Comparison of ENCODE assay signal across 17 cellular contexts in the genomic region with DNA sequence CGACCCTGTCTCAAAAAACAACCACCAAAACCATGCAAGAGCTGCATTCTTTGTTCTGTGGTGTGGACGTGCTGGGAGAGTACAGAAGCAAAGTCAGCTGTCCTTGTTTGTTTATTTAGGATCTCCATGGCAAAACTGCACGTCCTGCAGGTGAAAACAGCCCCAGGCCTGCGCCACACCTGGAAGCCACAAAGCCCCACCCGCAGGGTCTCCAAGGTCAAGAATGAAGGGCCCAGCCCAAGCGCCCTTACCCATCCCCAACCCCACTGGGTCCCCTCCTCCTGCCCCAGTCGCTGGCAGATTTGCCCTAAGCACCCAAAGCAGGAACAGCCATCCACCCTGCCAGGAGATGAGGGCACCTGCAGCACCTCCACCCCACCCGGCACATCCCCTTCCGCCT. TPM values are rescaled to one million over a fixed set of nuclear protein-coding genes. Genes with fewer than 3 reads are reported as not detected.
"Had no signal": no experiment of that assay in that cellular context is flagged by ENCODE, and none has a peak within 500 bp of the region (broad histone marks: within the 10 kb centered on the region; RNA-seq: fewer than 3 reads in every experiment).

No MANE protein-coding gene starts in this region.

- FAIRE-seq: frontal cortex, keratinocyte had no signal

- ATAC-seq: activated CD8-positive, alpha-beta T cell treated with anti-CD3 and anti-CD28 coated beads for 36 hours; sciatic nerve; stimulated activated effector memory CD8-positive, alpha-beta T cell treated with anti-CD3 and anti-CD28 coated beads, Interleukin-12 subunit alpha, Interleukin-12 subunit beta, amount 100 ng/mL, for 72 hours had no signal

- H3K4me3 ChIP-seq: lung, smooth muscle cell, stomach, upper lobe of left lung had no signal

- H3K27ac ChIP-seq: brain microvascular endothelial cell, stomach, upper lobe of left lung had no signal

- H3K27me3 ChIP-seq: brain microvascular endothelial cell, stomach, upper lobe of left lung had no signal

- DNase-seq: activated B cell treated with CpG ODN at 0.5 μM for 24 hours; activated CD4-positive, alpha-beta T cell treated with anti-CD3 and anti-CD28 coated beads for 4 hours; activated CD8-positive, alpha-beta T cell treated with anti-CD3 and anti-CD28 coated beads for 36 hours; activated naive CD4-positive, alpha-beta T cell treated with anti-CD3 and anti-CD28 coated beads for 36 hours; activated T-cell treated with anti-CD3 and anti-CD28 coated beads, Interleukin-2, amount 50 U/mL, for 1 hour; brain microvascular endothelial cell; effector CD4-positive, alpha-beta T cell; nucleus accumbens; stimulated activated CD4-positive, alpha-beta T cell treated with anti-CD3 and anti-CD28 coated beads, Interleukin-4, amount 100 ng/mL, for 1 hour; stomach; upper lobe of left lung had no signal

- H3K4me1 ChIP-seq: upper lobe of left lung had no signal

- H3K4me2 ChIP-seq: smooth muscle cell had no signal

- H3K9me3 ChIP-seq: stomach, upper lobe of left lung had no signal

RNA-seq across cellular contexts. Expression of gene PLK5, which starts 58.3 kb away (rescaled TPM):
- total RNA-seq: activated B cell treated with CpG ODN at 0.5 μM for 24 hours; activated CD8-positive, alpha-beta T cell treated with anti-CD3 and anti-CD28 coated beads for 36 hours; activated naive CD4-positive, alpha-beta T cell treated with anti-CD3 and anti-CD28 coated beads for 36 hours; frontal cortex; lung; smooth muscle cell; stomach; upper lobe of left lung had no signal
- polyA plus RNA-seq: smooth muscle cell had no signal
